9 cellular contexts compared by ENCODE assay signal in the genomic region with DNA sequence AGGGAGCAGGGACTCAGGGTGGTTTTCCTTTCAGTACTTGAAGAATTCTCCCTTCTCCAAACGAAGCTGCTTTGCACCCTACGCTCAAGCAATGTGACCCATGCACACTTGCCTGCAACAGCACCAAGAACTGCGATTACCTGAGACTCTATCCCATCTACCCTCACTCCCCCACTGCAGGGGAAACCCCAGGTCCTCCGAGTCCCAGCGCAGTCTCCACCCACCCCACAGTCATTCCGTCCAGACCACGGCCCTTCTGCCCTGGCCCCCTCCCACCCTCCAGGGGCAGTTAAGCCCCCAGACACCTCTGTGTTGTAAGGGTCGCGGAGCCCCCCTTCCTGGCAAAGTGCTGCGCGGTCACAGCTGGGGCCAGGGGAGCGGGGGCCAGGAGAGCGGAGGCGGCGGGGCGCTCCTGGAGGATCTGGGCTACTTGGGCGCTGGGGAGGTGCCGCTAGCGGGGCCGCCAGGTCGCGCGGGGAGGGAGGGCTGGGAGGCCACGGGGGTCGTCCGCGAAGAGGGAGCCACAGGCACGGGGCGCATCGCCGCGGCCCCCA. TPM values are rescaled to one million over a fixed set of nuclear protein-coding genes. Genes with fewer than 3 reads are reported as not detected.
DNase-seq lines count a peak whose midpoint lies in the region; ATAC-seq and TF ChIP-seq lines count a peak whose summit lies in the region.
"Not testable (repeated sequence)": the region's sequence is repeated elsewhere in the genome, so short reads cannot be mapped to it uniquely, and the experiment has no call there.
"Had no signal": no experiment of that assay in that cellular context is flagged by ENCODE, and none has a peak within 500 bp of the region (broad histone marks: within the 10 kb centered on the region; RNA-seq: fewer than 3 reads in every experiment).

No MANE protein-coding gene starts in this region.

- not testable (repeated sequence) for H4K20me1 ChIP-seq in MM.1S (ENCODE audit: insufficient read depth, low read length)

- intact Hi-C loops in posterior vena cava (cut with DNase I): loop anchor here in 1 of 2 donors (5.0 kb wide), 2 partner anchors 161 to 176 kb away; no protein-coding TSS in a partner anchor

- not testable (repeated sequence) for H3K9me3 ChIP-seq in MM.1S (replicated peaks; ENCODE audit: insufficient read depth, low read length); endodermal cell (ENCODE audit: control insufficient read depth, low read length)

- H3K27me3 Mint-ChIP-seq in activated T-cell treated with anti-CD3 and anti-CD28 coated beads, Interleukin-2, amount 50 U/mL, for 72 hours (ENCODE audit: low read depth): peaks cover 13% of the 10 kb centered on the region
- H3K27me3 Mint-ChIP-seq in endodermal cell (ENCODE audit: insufficient read depth): peaks cover 22% of the 10 kb centered on the region

- not testable (repeated sequence) for H3K9me2 ChIP-seq in MM.1S (replicated peaks; ENCODE audit: insufficient read depth, low read length)

- H3K36me3 ChIP-seq in MM.1S (replicated peaks; ENCODE audit: insufficient read depth, low read length); endodermal cell (ENCODE audit: control insufficient read depth, insufficient read depth, low read length); urinary bladder (ENCODE audit: insufficient read depth): not testable (repeated sequence)

- not testable (repeated sequence) for TF ChIP-seq CTCF in MM.1S (IDR thresholded peaks at IDR 0.05; ENCODE audit: low read length); endodermal cell (conservative IDR thresholded peaks at IDR 0.05)

- not testable (repeated sequence) for H3K27me3 ChIP-seq in MM.1S (replicated peaks; ENCODE audit: insufficient read depth, low read length)
- H3K27me3 ChIP-seq in endodermal cell (ENCODE audit: control insufficient read depth, insufficient read depth, low read length, poor library complexity, severe bottlenecking): peaks cover 11% of the 10 kb centered on the region

- H3K4me1 Mint-ChIP-seq in activated T-cell treated with anti-CD3 and anti-CD28 coated beads, Interleukin-2, amount 50 U/mL, for 72 hours (ENCODE audit: low read depth): not testable (repeated sequence)
- peaks cover 19% of the 10 kb centered on the region for H3K4me1 Mint-ChIP-seq in endodermal cell

- not testable (repeated sequence) for H3K79me2 ChIP-seq in MM.1S (ENCODE audit: low read length)

- H3K4me3 Mint-ChIP-seq in activated T-cell treated with anti-CD3 and anti-CD28 coated beads, Interleukin-2, amount 50 U/mL, for 72 hours: peak overlapping the region; percentile 72 to 88
- H3K4me3 Mint-ChIP-seq in endodermal cell: peak overlapping the region; percentile 64

- not testable (repeated sequence) for DNase-seq in MM.1S, endodermal cell
- DNase-seq in activated T-cell treated with anti-CD3 and anti-CD28 coated beads, Interleukin-2, amount 50 U/mL, for 72 hours: peak in 1 of 2 donors; percentile 17
- DNase-seq in left kidney (ENCODE audit: low read depth, low spot score) (peak; percentile 63), posterior vena cava (ENCODE audit: low spot score) (peak; percentile 81)

- H3F3A ChIP-seq in MM.1S (ENCODE audit: insufficient read depth, low read length): not testable (repeated sequence)

- H3K4me3 ChIP-seq in MM.1S (ENCODE audit: low read length) (peak overlapping the region; percentile 51), endodermal cell (ENCODE audit: low read length) (peak overlapping the region; percentile 91), urinary bladder (ENCODE audit: low read depth, low read length) (peak overlapping the region; percentile 45)

- H3K27ac Mint-ChIP-seq in activated T-cell treated with anti-CD3 and anti-CD28 coated beads, Interleukin-2, amount 50 U/mL, for 72 hours: not testable (repeated sequence)
- H3K27ac Mint-ChIP-seq in endodermal cell: peak overlapping the region; percentile 52

- not testable (repeated sequence) for H3K9me3 Mint-ChIP-seq in activated T-cell treated with anti-CD3 and anti-CD28 coated beads, Interleukin-2, amount 50 U/mL, for 72 hours; endodermal cell

- H3K27ac ChIP-seq in MM.1S (ENCODE audit: low read length); endodermal cell (ENCODE audit: low read depth, low read length); urinary bladder (ENCODE audit: low read depth): not testable (repeated sequence)

- H3K4me2 ChIP-seq in MM.1S (ENCODE audit: low read depth, low read length): peak overlapping the region; percentile 89; the same call in 1 of the 2 replicates

- 0 to 4% methylated on average over 10 to 29 of the region's 32 CpGs for WGBS in endodermal cell (ENCODE audit: insufficient coverage in 1 of 2, insufficient read length in 1 of 2), 2 experiments
- under 1% methylated on average over 32 of the region's 32 CpGs for WGBS in urinary bladder

- peak overlapping the region; percentile 62; the same call in 1 of the 2 replicates for H3K9ac ChIP-seq in MM.1S (ENCODE audit: low read length)
- H3K9ac ChIP-seq in endodermal cell (ENCODE audit: extremely low read depth, low read length, poor library complexity, severe bottlenecking): not testable (repeated sequence)

- ATAC-seq in GM18861 (IDR thresholded peaks at IDR 0.05; ENCODE audit: unreplicated experiment) (peak; percentile 17), HG02763 (IDR thresholded peaks at IDR 0.05; ENCODE audit: unreplicated experiment) (peak; percentile 18)
- peak; percentile 52 for ATAC-seq in activated T-cell treated with anti-CD3 and anti-CD28 coated beads, Interleukin-2, amount 50 U/mL, for 72 hours (replicated peaks in 1 of 2)

- not testable (repeated sequence) for H3K4me1 ChIP-seq in MM.1S (ENCODE audit: low read length); endodermal cell (ENCODE audit: control insufficient read depth, insufficient read depth, low read length); urinary bladder (ENCODE audit: insufficient read depth)

- H2AFZ ChIP-seq in MM.1S (ENCODE audit: low read length): peak overlapping the region; percentile 56

- H3K36me3 Mint-ChIP-seq in activated T-cell treated with anti-CD3 and anti-CD28 coated beads, Interleukin-2, amount 50 U/mL, for 72 hours (ENCODE audit: insufficient read depth in 2 of 2); endodermal cell (ENCODE audit: low read depth): not testable (repeated sequence)

RNA-seq across cellular contexts. Expression of gene MSMB, which starts 59.9 kb away (rescaled TPM):
- total RNA-seq in activated T-cell treated with anti-CD3 and anti-CD28 coated beads, Interleukin-2, amount 50 U/mL, for 72 hours: not detected
- total RNA-seq in endodermal cell (1 to 10 TPM; 2.4 to 2.9 TPM), posterior vena cava (not detected), urinary bladder (not detected)
- 1.00 TPM for polyA plus RNA-seq in endodermal cell (2013, experiment 1 of 2)
- not detected for polyA plus RNA-seq in endodermal cell (2013, experiment 2 of 2)
- polyA plus RNA-seq in urinary bladder: 1.1 TPM
- total RNA-seq: RPMI7951 had no signal
